Comparison of ENCODE assay signal across 20 cellular contexts in the genomic region with DNA sequence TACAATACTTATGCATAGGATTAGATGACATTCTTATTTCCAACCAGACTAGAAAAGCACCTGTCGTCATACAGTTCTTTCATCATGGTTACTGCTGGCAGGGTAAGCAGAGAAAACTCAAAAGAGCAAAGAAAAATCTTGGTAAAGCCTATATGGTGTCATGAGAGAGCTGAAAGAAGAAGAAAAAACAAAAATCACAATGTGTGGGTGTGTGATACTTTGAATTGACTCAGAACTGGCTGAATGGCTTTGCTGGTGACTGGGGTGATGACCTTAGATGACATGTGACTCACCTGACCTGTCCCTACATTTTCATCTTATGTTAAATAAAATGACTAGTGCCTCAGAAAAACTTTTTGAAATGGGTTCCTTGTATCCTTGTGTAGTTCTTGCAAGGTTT.
A peak's percentile ranks its signal among the peaks of the same experiment; 100 is the strongest.
DNase-seq lines count a peak whose midpoint lies in the region; ATAC-seq and TF ChIP-seq lines count a peak whose summit lies in the region.
"Had no signal": no experiment of that assay in that cellular context is flagged by ENCODE, and none has a peak within 500 bp of the region (broad histone marks: within the 10 kb centered on the region; RNA-seq: fewer than 3 reads in every experiment).

No MANE protein-coding gene starts in this region.

- no peaks in the 10 kb centered on the region for H3K4me1 Mint-ChIP-seq in activated T-cell treated with anti-CD3 and anti-CD28 coated beads, Interleukin-2, amount 50 U/mL, for 72 hours (ENCODE audit: low read depth)
- H3K4me1 Mint-ChIP-seq: activated B cell treated with CpG ODN at 0.5 μM for 24 hours had no signal

- H3K27ac ChIP-seq in gastroesophageal sphincter = no peak overlapping the region
- H3K27ac ChIP-seq: coronary artery, heart left ventricle, neutrophil, Peyer's patch, thoracic aorta had no signal

- no peaks in the 10 kb centered on the region for H3K27me3 ChIP-seq in gastroesophageal sphincter
- H3K27me3 ChIP-seq: heart left ventricle, neutrophil, Peyer's patch had no signal

- in situ Hi-C loops in GM13976 (cut with MboI; ENCODE audit: low sequenced_read_pairs, unreplicated experiment) = no loop called here

- H3K36me3 ChIP-seq in gastroesophageal sphincter = no peaks in the 10 kb centered on the region
- H3K36me3 ChIP-seq: heart left ventricle, neutrophil, Peyer's patch, thoracic aorta had no signal

- no peak overlapping the region for H3K27ac Mint-ChIP-seq in activated T-cell treated with anti-CD3 and anti-CD28 coated beads, Interleukin-2, amount 50 U/mL, for 72 hours
- H3K27ac Mint-ChIP-seq: activated B cell treated with CpG ODN at 0.5 μM for 24 hours; CD8-positive, alpha-beta T cell had no signal

- H3K4me3 ChIP-seq in gastroesophageal sphincter = no peak overlapping the region
- H3K4me3 ChIP-seq: coronary artery, heart left ventricle, Peyer's patch, thoracic aorta had no signal

- peaks cover 10 to 15% of the 10 kb centered on the region in 2 donors for H3K9me3 Mint-ChIP-seq in activated T-cell treated with anti-CD3 and anti-CD28 coated beads, Interleukin-2, amount 50 U/mL, for 72 hours

- TF ChIP-seq EP300 in gastroesophageal sphincter (IDR thresholded peaks at IDR 0.05) = no peak

- no peak for TF ChIP-seq CTCF in GM13976 (IDR thresholded peaks at IDR 0.05; ENCODE audit: borderline replicate concordance, control extremely low read depth, extremely low read depth, insufficient read depth, missing control alignments)
- no peak for TF ChIP-seq CTCF in gastroesophageal sphincter (IDR thresholded peaks at IDR 0.05)

- H3K4me1 ChIP-seq in gastroesophageal sphincter = no peaks in the 10 kb centered on the region
- H3K4me1 ChIP-seq: heart left ventricle, Peyer's patch had no signal

- TF ChIP-seq POLR2A in gastroesophageal sphincter (IDR thresholded peaks at IDR 0.05) = no peak

- H3K9me3 ChIP-seq in gastroesophageal sphincter = peaks cover 0 to 4% (median 0%) of the 10 kb centered on the region in 3 donors
- H3K9me3 ChIP-seq: neutrophil, Peyer's patch, thoracic aorta had no signal

- no peak overlapping the region for H3K4me3 Mint-ChIP-seq in activated T-cell treated with anti-CD3 and anti-CD28 coated beads, Interleukin-2, amount 50 U/mL, for 72 hours
- H3K4me3 Mint-ChIP-seq: activated B cell treated with CpG ODN at 0.5 μM for 24 hours; CD8-positive, alpha-beta T cell had no signal

- H3K27me3 Mint-ChIP-seq in activated T-cell treated with anti-CD3 and anti-CD28 coated beads, Interleukin-2, amount 50 U/mL, for 72 hours (ENCODE audit: low read depth) = no peaks in the 10 kb centered on the region
- H3K27me3 Mint-ChIP-seq: activated B cell treated with CpG ODN at 0.5 μM for 24 hours had no signal

- DNase-seq in GM13976 (ENCODE audit: low spot score) = peak; percentile 44
- DNase-seq in activated T-cell treated with anti-CD3 and anti-CD28 coated beads, Interleukin-2, amount 50 U/mL, for 72 hours = no peak
- DNase-seq in stimulated activated CD4-positive, alpha-beta T cell treated with anti-CD3 and anti-CD28 coated beads, Interleukin-4, amount 100 ng/mL, for 24 hours = no peak
- no peak for DNase-seq in stimulated activated CD4-positive, alpha-beta T cell treated with anti-CD3 and anti-CD28 coated beads, Interleukin-2, amount 100 ng/mL, for 48 hours
- DNase-seq: ACHN; activated B cell treated with CpG ODN at 0.5 μM for 24 hours; CD8-positive, alpha-beta T cell; heart left ventricle; midbrain; MM.1S; NCI-H748 treated with DMSO at 0.1 percent for 48 hours; Peyer's patch; right cardiac atrium had no signal

- H3K36me3 Mint-ChIP-seq in activated T-cell treated with anti-CD3 and anti-CD28 coated beads, Interleukin-2, amount 50 U/mL, for 72 hours (ENCODE audit: insufficient read depth in 2 of 2) = peaks cover 0 to 4% of the 10 kb centered on the region in 2 donors
- H3K36me3 Mint-ChIP-seq: CD8-positive, alpha-beta T cell had no signal

- 69 to 100% methylated on average over 1 of the region's 1 CpG for WGBS in gastroesophageal sphincter (ENCODE audit: low coverage in 1 of 2), 2 donors

- ATAC-seq in GM19351 (IDR thresholded peaks at IDR 0.05; ENCODE audit: unreplicated experiment) (peak; percentile 79), HG02759 (IDR thresholded peaks at IDR 0.05; ENCODE audit: unreplicated experiment) (peak; percentile 94), HG03439 (IDR thresholded peaks at IDR 0.05; ENCODE audit: unreplicated experiment) (peak; percentile 82), gastroesophageal sphincter (no peak)
- no peak for ATAC-seq in activated T-cell treated with anti-CD3 and anti-CD28 coated beads, Interleukin-2, amount 50 U/mL, for 72 hours (replicated peaks in 1 of 2)
- ATAC-seq: CD8-positive, alpha-beta T cell; heart left ventricle; right cardiac atrium had no signal

Comparison
In these comparisons a context has a peak if more than half of its experiments do, and no peak if none do; other contexts are left out.
1. ATAC-seq: peak in GM19351 (single experiment), HG02759 (single experiment) and HG03439 (single experiment); none in activated T-cell treated with anti-CD3 and anti-CD28 coated beads, Interleukin-2, amount 50 U/mL, for 72 hours (0 of 2) and gastroesophageal sphincter (single experiment).